Comparison of ENCODE assay signal across 21 cellular contexts in the genomic region with DNA sequence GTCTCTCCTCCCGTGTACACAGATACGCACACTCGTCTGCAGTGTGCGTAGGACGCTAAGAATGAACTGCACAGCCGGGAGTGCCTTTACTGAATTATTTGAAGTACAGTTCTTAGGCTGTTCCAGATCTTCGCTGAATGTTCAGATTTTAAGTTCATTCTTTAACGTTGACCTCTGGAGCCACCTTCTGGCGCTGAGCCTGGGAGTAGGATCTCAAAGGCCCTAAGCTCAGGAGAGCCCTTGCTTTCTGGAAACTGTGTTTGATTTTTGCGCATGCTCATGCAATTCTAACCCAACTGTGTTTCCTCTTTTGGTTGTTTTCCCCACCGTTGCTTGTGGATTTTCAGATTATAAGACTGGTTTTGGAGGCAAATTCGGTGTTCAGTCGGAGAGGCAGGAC.
DNase-seq lines count a peak whose midpoint lies in the region; TF ChIP-seq lines count a peak whose summit lies in the region.
"Had no signal": no experiment of that assay in that cellular context is flagged by ENCODE, and none has a peak within 500 bp of the region (broad histone marks: within the 10 kb centered on the region; RNA-seq: fewer than 3 reads in every experiment).

No MANE protein-coding gene starts in this region.

- in situ Hi-C loops in ACHN (cut with HindIII; ENCODE audit: low pct_ligation_motif_present, low pct_unique_long_range_greater_than_20kb, low sequenced_read_pairs): no loop called here

- H3K27ac ChIP-seq in cingulate gyrus (ENCODE audit: low read depth, low read length) (peak overlapping the region; percentile 62), coronary artery (no peak overlapping the region)
- H3K27ac ChIP-seq: epithelial cell of prostate, GM23248, neutrophil, SK-N-MC, stomach had no signal

- TF ChIP-seq CTCF in GM10266 (IDR thresholded peaks at IDR 0.05; ENCODE audit: control insufficient read depth, insufficient read depth, low read depth, missing control alignments) (peak; percentile 24), coronary artery (IDR thresholded peaks at IDR 0.05) (no peak)

- no peak overlapping the region for H3K4me3 ChIP-seq in coronary artery
- H3K4me3 ChIP-seq: GM23248, SK-N-MC, stomach had no signal

- DNase-seq in CD1c-positive myeloid dendritic cell (ENCODE audit: extremely low spot score) (peak; percentile 42), GM10266 (ENCODE audit: extremely low spot score) (no peak), OCI-M1 (lab: John Stamatoyannopoulos, UW) (peak; percentile 76), coronary artery (ENCODE audit: low spot score) (no peak), ACHN (no peak), DMS153 (lab: John Stamatoyannopoulos, UW) (no peak)
- DNase-seq: activated CD4-positive, CD25-positive, alpha-beta regulatory T cell treated with anti-CD3 and anti-CD28 coated beads, Interleukin-2, amount 50 U/mL, for 72 hours; activated CD8-positive, alpha-beta memory T cell treated with anti-CD3 and anti-CD28 coated beads, Interleukin-2, amount 50 U/mL, for 4 hours; EL; GM23248; hippocampal formation; NCI-H187; NCI-H2227 treated with DMSO at 0.1 percent for 48 hours; NCI-H82; small intestine; stimulated activated CD4-positive, alpha-beta T cell treated with anti-CD3 and anti-CD28 coated beads, Interleukin-4, amount 100 ng/mL, for 24 hours; stomach had no signal

Comparison
In these comparisons a context has a peak if more than half of its experiments do, and no peak if none do; other contexts are left out.
1. DNase-seq: peak in CD1c-positive myeloid dendritic cell (single experiment) and OCI-M1 (single experiment); none in GM10266 (single experiment), coronary artery (single experiment), ACHN (single experiment) and DMS153 (single experiment).